In the genomic region with DNA sequence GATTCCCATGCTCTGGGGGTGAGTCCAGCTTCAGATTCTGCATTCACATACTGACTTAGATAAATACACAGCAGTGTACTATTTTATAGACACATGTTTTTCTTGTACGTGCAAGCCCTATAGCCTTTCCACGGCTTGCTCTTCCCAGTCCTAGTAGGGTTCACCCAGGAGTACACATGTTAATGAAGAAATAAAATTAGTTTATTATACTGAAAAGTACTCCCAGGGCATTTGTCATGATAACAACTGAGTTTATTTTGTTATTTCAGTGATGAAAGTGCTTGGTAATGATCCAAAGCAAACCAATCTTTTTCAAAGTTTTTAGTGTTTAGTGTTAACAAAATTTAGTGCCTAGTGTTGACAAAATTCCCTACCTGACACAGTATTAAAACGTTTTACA, we compare ENCODE assay signal across 1 cellular context.
TF ChIP-seq lines count a peak whose summit lies in the region.

No MANE protein-coding gene starts in this region.

TF ChIP-seq in GM23338, 12 proteins besides CTCF, POLR2A, EP300 and RAD21:
- TF ChIP-seq NANOG (IDR thresholded peaks at IDR 0.05; ENCODE audit: borderline replicate concordance): no peak
- TF ChIP-seq, protein P1, sequence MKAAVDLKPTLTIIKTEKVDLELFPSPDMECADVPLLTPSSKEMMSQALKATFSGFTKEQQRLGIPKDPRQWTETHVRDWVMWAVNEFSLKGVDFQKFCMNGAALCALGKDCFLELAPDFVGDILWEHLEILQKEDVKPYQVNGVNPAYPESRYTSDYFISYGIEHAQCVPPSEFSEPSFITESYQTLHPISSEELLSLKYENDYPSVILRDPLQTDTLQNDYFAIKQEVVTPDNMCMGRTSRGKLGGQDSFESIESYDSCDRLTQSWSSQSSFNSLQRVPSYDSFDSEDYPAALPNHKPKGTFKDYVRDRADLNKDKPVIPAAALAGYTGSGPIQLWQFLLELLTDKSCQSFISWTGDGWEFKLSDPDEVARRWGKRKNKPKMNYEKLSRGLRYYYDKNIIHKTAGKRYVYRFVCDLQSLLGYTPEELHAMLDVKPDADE (IDR thresholded peaks at IDR 0.05): no peak
- no peak for TF ChIP-seq EZH2 (IDR thresholded peaks at IDR 0.05; ENCODE audit: low read depth, unreplicated experiment)
- no peak for TF ChIP-seq CREB1 (CRISPR knock-in tag; IDR thresholded peaks at IDR 0.05; ENCODE audit: low read depth)
- TF ChIP-seq POLR2AphosphoS5 (IDR thresholded peaks at IDR 0.05; ENCODE audit: low read depth): no peak
- TF ChIP-seq STAT1 (IDR thresholded peaks at IDR 0.05; ENCODE audit: unreplicated experiment): no peak
- TF ChIP-seq REST (IDR thresholded peaks at IDR 0.05; ENCODE audit: unreplicated experiment): no peak
- TF ChIP-seq JUNB (IDR thresholded peaks at IDR 0.05; ENCODE audit: unreplicated experiment): no peak
- no peak for TF ChIP-seq EZH2phosphoT487 (IDR thresholded peaks at IDR 0.05; ENCODE audit: unreplicated experiment)
- TF ChIP-seq ZNF462 (CRISPR knock-in tag; IDR thresholded peaks at IDR 0.05): no peak
- TF ChIP-seq ZNF114 (CRISPR knock-in tag; IDR thresholded peaks at IDR 0.05): no peak
- TF ChIP-seq ZNF331 (CRISPR knock-in tag; IDR thresholded peaks at IDR 0.05; ENCODE audit: low read depth): no peak
